In the genomic region with DNA sequence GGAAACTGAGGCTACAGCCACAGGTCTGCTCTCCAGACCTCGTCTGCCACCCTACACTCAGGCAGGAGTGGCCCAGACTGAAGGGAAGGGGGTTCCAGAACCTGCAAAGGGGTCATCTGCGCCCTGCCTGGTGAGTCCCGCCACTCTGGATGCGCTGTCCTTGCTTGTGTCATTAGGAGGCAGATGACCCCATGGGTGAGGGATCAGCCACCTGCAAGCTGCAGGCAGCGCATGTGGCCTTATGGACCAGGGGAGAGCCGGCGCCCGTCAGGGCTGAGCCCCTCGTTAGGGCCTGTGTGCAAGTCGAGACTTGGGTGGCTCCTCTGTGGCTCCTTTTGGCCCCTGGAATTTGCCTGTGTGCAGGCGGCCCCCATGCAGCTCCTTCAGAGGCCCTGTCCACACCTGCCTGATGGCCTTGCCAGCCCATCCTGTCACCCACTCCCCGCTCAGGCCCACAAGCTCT, we compare ENCODE assay signal across 1 cellular context.
TF ChIP-seq lines count a peak whose summit lies in the region.

No MANE protein-coding gene starts in this region.

TF ChIP-seq in K562, 482 proteins besides CTCF, POLR2A, EP300 and RAD21:
- TF ChIP-seq RBFOX2 (IDR thresholded peaks at IDR 0.05; ENCODE audit: low read depth, low read length): peak; percentile 50
- no peak for TF ChIP-seq ARID2 (IDR thresholded peaks at IDR 0.05)
- TF ChIP-seq BCOR (IDR thresholded peaks at IDR 0.05): no peak
- TF ChIP-seq, protein P1, sequence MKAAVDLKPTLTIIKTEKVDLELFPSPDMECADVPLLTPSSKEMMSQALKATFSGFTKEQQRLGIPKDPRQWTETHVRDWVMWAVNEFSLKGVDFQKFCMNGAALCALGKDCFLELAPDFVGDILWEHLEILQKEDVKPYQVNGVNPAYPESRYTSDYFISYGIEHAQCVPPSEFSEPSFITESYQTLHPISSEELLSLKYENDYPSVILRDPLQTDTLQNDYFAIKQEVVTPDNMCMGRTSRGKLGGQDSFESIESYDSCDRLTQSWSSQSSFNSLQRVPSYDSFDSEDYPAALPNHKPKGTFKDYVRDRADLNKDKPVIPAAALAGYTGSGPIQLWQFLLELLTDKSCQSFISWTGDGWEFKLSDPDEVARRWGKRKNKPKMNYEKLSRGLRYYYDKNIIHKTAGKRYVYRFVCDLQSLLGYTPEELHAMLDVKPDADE (conservative IDR thresholded peaks at IDR 0.05; ENCODE audit: control insufficient read depth, low read depth, low read length): no peak
- TF ChIP-seq MAX (CRISPR knock-in tag; IDR thresholded peaks at IDR 0.05): peak; percentile 54; the same call in 1 of the 2 replicates
- no peak for TF ChIP-seq MEF2A (IDR thresholded peaks at IDR 0.05; ENCODE audit: control insufficient read depth, low read depth, low read length)
- peak; percentile 31 for TF ChIP-seq KDM5B (IDR thresholded peaks at IDR 0.05; ENCODE audit: insufficient replicate concordance, low read depth, low read length)
- TF ChIP-seq, protein P2, sequence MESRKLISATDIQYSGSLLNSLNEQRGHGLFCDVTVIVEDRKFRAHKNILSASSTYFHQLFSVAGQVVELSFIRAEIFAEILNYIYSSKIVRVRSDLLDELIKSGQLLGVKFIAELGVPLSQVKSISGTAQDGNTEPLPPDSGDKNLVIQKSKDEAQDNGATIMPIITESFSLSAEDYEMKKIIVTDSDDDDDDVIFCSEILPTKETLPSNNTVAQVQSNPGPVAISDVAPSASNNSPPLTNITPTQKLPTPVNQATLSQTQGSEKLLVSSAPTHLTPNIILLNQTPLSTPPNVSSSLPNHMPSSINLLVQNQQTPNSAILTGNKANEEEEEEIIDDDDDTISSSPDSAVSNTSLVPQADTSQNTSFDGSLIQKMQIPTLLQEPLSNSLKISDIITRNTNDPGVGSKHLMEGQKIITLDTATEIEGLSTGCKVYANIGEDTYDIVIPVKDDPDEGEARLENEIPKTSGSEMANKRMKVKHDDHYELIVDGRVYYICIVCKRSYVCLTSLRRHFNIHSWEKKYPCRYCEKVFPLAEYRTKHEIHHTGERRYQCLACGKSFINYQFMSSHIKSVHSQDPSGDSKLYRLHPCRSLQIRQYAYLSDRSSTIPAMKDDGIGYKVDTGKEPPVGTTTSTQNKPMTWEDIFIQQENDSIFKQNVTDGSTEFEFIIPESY (CRISPR knock-in tag; IDR thresholded peaks at IDR 0.05): peak; percentile 94
- TF ChIP-seq ZNF277 (CRISPR knock-in tag; IDR thresholded peaks at IDR 0.05; ENCODE audit: borderline replicate concordance): no peak
- no peak for TF ChIP-seq ZNF592 (IDR thresholded peaks at IDR 0.05)
- TF ChIP-seq CREB3 (tag; conservative IDR thresholded peaks at IDR 0.05; ENCODE audit: low read depth): no peak
- 0 out of 2 replicates have a peak, but pooled peaks have one; percentile 14 for TF ChIP-seq ZBTB2 (IDR thresholded peaks at IDR 0.05)
- 0 out of 4 replicates have a peak, but pooled peaks of 1 of the 2 experiments have one; percentile 34 for TF ChIP-seq TEAD1 (CRISPR knock-in tag; IDR thresholded peaks at IDR 0.05)
- TF ChIP-seq ZFX (CRISPR knock-in tag; IDR thresholded peaks at IDR 0.05): 0 out of 2 replicates have a peak, but pooled peaks have one; percentile 36
- TF ChIP-seq RB1 (IDR thresholded peaks at IDR 0.05; ENCODE audit: low read depth): no peak
- TF ChIP-seq FOXP1 (CRISPR knock-in tag; IDR thresholded peaks at IDR 0.05): no peak
- TF ChIP-seq ZNF780A (CRISPR knock-in tag; IDR thresholded peaks at IDR 0.05): no peak
